Comparison of ENCODE assay signal across 8 cellular contexts in genomic region chr14:21436567-21437062, GRCh38. TPM values are rescaled to one million over a fixed set of nuclear protein-coding genes. Genes with fewer than 3 reads are reported as not detected.
A peak's percentile ranks its signal among the peaks of the same experiment; 100 is the strongest.
DNase-seq lines count a peak whose midpoint lies in the region; ATAC-seq and TF ChIP-seq lines count a peak whose summit lies in the region.

No MANE protein-coding gene starts in this region.

- no peaks in the 10 kb centered on the region for H3K27me3 Mint-ChIP-seq in T-cell

- H3K4me3 ChIP-seq in left ventricle myocardium inferior (peak overlapping the region; percentile 88), skeletal muscle satellite cell (ENCODE audit: low read length) (peak overlapping the region; percentile 88)

- H3K4me2 ChIP-seq in skeletal muscle satellite cell (ENCODE audit: low read length): peak overlapping the region; percentile 83

- H3K27ac Mint-ChIP-seq in T-cell: peak overlapping the region; percentile 87 to 93

- POLR2A ChIA-PET in T-cell (lab: Charles Lee): interaction anchor here (0.6 to 2.5 kb wide), 8 partner anchors 10 to 74 kb away, joined by 3 to 48 read pairs (median 4); partner anchors contain the start of genes CHD8 (in 2 of the 2) and METTL3 (in 1 of the 2)

- no peaks in the 10 kb centered on the region for H3K9me3 Mint-ChIP-seq in T-cell

- CTCF ChIA-PET in T-cell (lab: Charles Lee): interaction anchor here (0.6 to 3.7 kb wide), 14 partner anchors 12 to 1884 kb away, joined by 3 to 100 read pairs (median 4); partner anchors contain the start of genes CHD8 (in 2 of the 2), METTL3 (in 1 of the 2), PABPN1 (in 1 of the 2) and RAB2B (in 1 of the 2)

- peak overlapping the region; percentile 92 for H3K9ac ChIP-seq in skeletal muscle satellite cell (ENCODE audit: low read depth, low read length)

- peaks cover under 1% of the 10 kb centered on the region for H3K36me3 ChIP-seq in left ventricle myocardium inferior
- H3K36me3 ChIP-seq in skeletal muscle satellite cell (ENCODE audit: insufficient read depth, low read length): peaks cover 3% of the 10 kb centered on the region

- peaks cover 67 to 81% (median 69%) of the 10 kb centered on the region in 3 donors for H3K4me1 Mint-ChIP-seq in T-cell

- no peak for TF ChIP-seq CTCF in left ventricle myocardium inferior (IDR thresholded peaks at IDR 0.05; ENCODE audit: borderline replicate concordance)

- peaks cover 14% of the 10 kb centered on the region for H3K36me3 Mint-ChIP-seq in T-cell

- no peak for DNase-seq in activated CD4-positive, CD25-positive, alpha-beta regulatory T cell treated with anti-CD3 and anti-CD28 coated beads, Interleukin-2, amount 50 U/mL, for 72 hours
- no peak for DNase-seq in T-cell
- DNase-seq in left ventricle myocardium inferior: no peak
- no peak for DNase-seq in cerebellum (ENCODE audit: low spot score)
- DNase-seq in glomerular visceral epithelial cell (ENCODE audit: extremely low spot score): no peak

- peak overlapping the region; percentile 85 to 93 (median 88) for H3K4me3 Mint-ChIP-seq in T-cell

- peak; percentile 1 to 7 for ATAC-seq in activated CD4-positive, CD25-positive, alpha-beta regulatory T cell treated with anti-CD3 and anti-CD28 coated beads, Interleukin-2, amount 50 U/mL, for 24 hours
- ATAC-seq in T-cell (replicated peaks in 1 of 4) (peak in 3 of 4 experiments; percentile 25 to 29 (median 28)), GM21717 (IDR thresholded peaks at IDR 0.05; ENCODE audit: unreplicated experiment) (no peak)

- H3K4me1 ChIP-seq in left ventricle myocardium inferior: peaks cover 35% of the 10 kb centered on the region
- peaks cover 21% of the 10 kb centered on the region for H3K4me1 ChIP-seq in skeletal muscle satellite cell (ENCODE audit: control insufficient read depth, insufficient read depth, low read length)

- peak overlapping the region; percentile 93 for H3K27ac ChIP-seq in left ventricle myocardium inferior (replicated peaks)

- intact Hi-C loops in left ventricle myocardium inferior (cut with micrococcal nuclease): no loop called here

- no peaks in the 10 kb centered on the region for H3K27me3 ChIP-seq in left ventricle myocardium inferior (ENCODE audit: low read depth)
- no peaks in the 10 kb centered on the region for H3K27me3 ChIP-seq in skeletal muscle satellite cell (ENCODE audit: control insufficient read depth, insufficient read depth, low read length)

- H3K9me3 ChIP-seq in left ventricle myocardium inferior (replicated peaks): no peaks in the 10 kb centered on the region
- H3K9me3 ChIP-seq in skeletal muscle satellite cell (replicated peaks; ENCODE audit: low read length): no peaks in the 10 kb centered on the region

RNA-seq across cellular contexts. Expression of gene CHD8, which starts 19.3 kb away (rescaled TPM):
- total RNA-seq in T-cell (100 to 1,000 TPM; 125 to 133 (median 131) TPM), left ventricle myocardium inferior (27.9 TPM), cerebellum (81.8 TPM)
- total RNA-seq in skeletal muscle satellite cell (2012; rRNA removed): 41.1 and 42.8 TPM in 2 replicates

RNA-seq across cellular contexts. Expression of gene RAB2B, which starts 40.1 kb away (rescaled TPM):
- total RNA-seq in T-cell (10 to 100 TPM; 23.6 to 33.7 (median 27.6) TPM), left ventricle myocardium inferior (15.5 TPM), cerebellum (33.9 TPM)
- 12.4 and 16.8 TPM in 2 replicates for total RNA-seq in skeletal muscle satellite cell (2012; rRNA removed)

RNA-seq across cellular contexts. Expression of gene TOX4, which starts 40.4 kb away (rescaled TPM):
- total RNA-seq in T-cell: 10 to 100 TPM; 68.7 to 95.6 (median 78.9) TPM
- total RNA-seq in left ventricle myocardium inferior: 84.8 TPM
- total RNA-seq in skeletal muscle satellite cell (2012; rRNA removed): 23.3 and 25.1 TPM in 2 replicates
- total RNA-seq in cerebellum: 32.8 TPM

RNA-seq across cellular contexts. Expression of gene SUPT16H, which starts 52.8 kb away (rescaled TPM):
- total RNA-seq in T-cell (10 to 100 TPM; 51.4 to 76.4 (median 71.6) TPM), left ventricle myocardium inferior (27.5 TPM), cerebellum (71.2 TPM)
- total RNA-seq in skeletal muscle satellite cell (2012; rRNA removed): 79.1 and 80.1 TPM in 2 replicates
